In genomic region chr2:236334122-236334876, GRCh38 we compare ENCODE assay signal across 27 cellular contexts.
A peak's percentile ranks its signal among the peaks of the same experiment; 100 is the strongest.
DNase-seq lines count a peak whose midpoint lies in the region; ATAC-seq, FAIRE-seq and TF ChIP-seq lines count a peak whose summit lies in the region.
"Had no signal": no experiment of that assay in that cellular context is flagged by ENCODE, and none has a peak within 500 bp of the region (broad histone marks: within the 10 kb centered on the region; RNA-seq: fewer than 3 reads in every experiment).

No MANE protein-coding gene starts in this region.

- H3K9me3 Mint-ChIP-seq in HFFc6: peaks cover 21% of the 10 kb centered on the region
- H3K9me3 Mint-ChIP-seq in activated naive CD8-positive, alpha-beta T cell treated with anti-CD3 and anti-CD28 coated beads for 36 hours: no peaks in the 10 kb centered on the region
- H3K9me3 Mint-ChIP-seq: activated naive CD4-positive, alpha-beta T cell treated with anti-CD3 and anti-CD28 coated beads, Interleukin-2, amount 50 U/mL, for 72 hours; activated T-helper 1 cell treated with anti-CD3 and anti-CD28 coated beads, Interleukin-12 subunit alpha, Interleukin-12 subunit beta, Interleukin-2, Interleukin-4 antibody, amounts not matched to agents 30 ng/mL and 10 ng/mL and 1 ng/mL, durations not matched to agents 14 hours and 24 hours and 36 hours; T-helper 2 cell treated with Interferon-gamma antibody and Interleukin-4, amounts not matched to agents 5 μg/mL and 100 μg/mL, for 36 hours had no signal

- no peak overlapping the region for H3K27ac Mint-ChIP-seq in HFFc6
- H3K27ac Mint-ChIP-seq in activated naive CD8-positive, alpha-beta T cell treated with anti-CD3 and anti-CD28 coated beads for 36 hours: no peak overlapping the region
- H3K27ac Mint-ChIP-seq: activated naive CD4-positive, alpha-beta T cell treated with anti-CD3 and anti-CD28 coated beads, Interleukin-2, amount 50 U/mL, for 72 hours; activated T-helper 1 cell treated with anti-CD3 and anti-CD28 coated beads, Interleukin-12 subunit alpha, Interleukin-12 subunit beta, Interleukin-2, Interleukin-4 antibody, amounts not matched to agents 30 ng/mL and 10 ng/mL and 1 ng/mL, durations not matched to agents 14 hours and 24 hours and 36 hours; neural progenitor cell; T-helper 2 cell treated with Interferon-gamma antibody and Interleukin-4, amounts not matched to agents 5 μg/mL and 100 μg/mL, for 36 hours had no signal

- DNase-seq in AG08396 (ENCODE audit: low spot score) (peak; percentile 41), esophagus squamous epithelium (lab: John Stamatoyannopoulos, UW) (no peak), right cardiac atrium (peak; percentile 59 to 81 (median 71)), HFFc6 (no peak), RCC 7860 (ENCODE audit: low spot score) (no peak), SHP77 treated with DMSO at 0.1 percent for 48 hours (lab: John Stamatoyannopoulos, UW) (no peak)
- DNase-seq in activated naive CD8-positive, alpha-beta T cell treated with anti-CD3 and anti-CD28 coated beads for 36 hours: no peak
- DNase-seq: cerebellar nuclear complex; effector memory CD4-positive, alpha-beta T cell; GDM1; GM23248; KBM-7; MG63; NCI-H1417; NCI-H446; NCI-H82; stimulated activated CD4-positive, alpha-beta T cell treated with anti-CD3 and anti-CD28 coated beads, Interleukin-2, amount 100 ng/mL, for 24 hours had no signal

- WGBS in esophagus squamous epithelium, 2 donors: 71% methylated on average over 7 to 9 of the region's 10 CpGs
- WGBS in right cardiac atrium: 72% methylated on average over 10 of the region's 10 CpGs

- intact Hi-C loops in esophagus squamous epithelium (cut with DNase I): no loop called here
- intact Hi-C loops in right cardiac atrium (cut with DNase I): no loop called here

- peaks cover 0 to 18% (median 0%) of the 10 kb centered on the region in 3 donors for H3K4me1 ChIP-seq in esophagus squamous epithelium
- no peaks in the 10 kb centered on the region for H3K4me1 ChIP-seq in right cardiac atrium (ENCODE audit: control insufficient read depth, insufficient read depth, low read length)
- H3K4me1 ChIP-seq in skeletal muscle tissue (ENCODE audit: control insufficient read depth in 3 of 3, insufficient read depth in 3 of 3, low read length in 3 of 3): peaks cover 0 to 13% (median 7%) of the 10 kb centered on the region in 3 donors
- H3K4me1 ChIP-seq: prostate gland had no signal

- TF ChIP-seq POLR2A in esophagus squamous epithelium (IDR thresholded peaks at IDR 0.05): no peak

- H3K36me3 ChIP-seq in esophagus squamous epithelium (no peaks in the 10 kb centered on the region), skeletal muscle tissue (ENCODE audit: control insufficient read depth in 3 of 3, insufficient read depth in 3 of 3, low read length in 3 of 3) (no peaks in the 10 kb centered on the region)
- H3K36me3 ChIP-seq: MG63, neural progenitor cell, prostate gland had no signal

- H3K9ac ChIP-seq in skeletal muscle tissue (ENCODE audit: low read depth in 1 of 3, low read length in 3 of 3): no peak overlapping the region
- H3K9ac ChIP-seq: GM23248, neural progenitor cell had no signal

- H3K27ac ChIP-seq in esophagus squamous epithelium (peak overlapping the region; percentile 49 to 88 (median 80)), right cardiac atrium (ENCODE audit: low read length) (no peak overlapping the region), skeletal muscle tissue (ENCODE audit: low read depth, low read length) (peak overlapping the region; percentile 42)
- H3K27ac ChIP-seq: GM23248, neural progenitor cell, prostate gland had no signal

- peak; percentile 25 to 41 for ATAC-seq in right cardiac atrium
- ATAC-seq: activated naive CD4-positive, alpha-beta T cell treated with anti-CD3 and anti-CD28 coated beads, Interleukin-2, amount 50 U/mL, for 72 hours; esophagus mucosa had no signal

- no peaks in the 10 kb centered on the region for H3K36me3 Mint-ChIP-seq in HFFc6 (ENCODE audit: low read depth)
- H3K36me3 Mint-ChIP-seq in activated naive CD8-positive, alpha-beta T cell treated with anti-CD3 and anti-CD28 coated beads for 36 hours: no peaks in the 10 kb centered on the region
- H3K36me3 Mint-ChIP-seq: activated naive CD4-positive, alpha-beta T cell treated with anti-CD3 and anti-CD28 coated beads, Interleukin-2, amount 50 U/mL, for 72 hours; neural progenitor cell had no signal

- no peaks in the 10 kb centered on the region for H3K4me1 Mint-ChIP-seq in HFFc6 (ENCODE audit: low read depth)
- peaks cover 2% of the 10 kb centered on the region for H3K4me1 Mint-ChIP-seq in activated naive CD8-positive, alpha-beta T cell treated with anti-CD3 and anti-CD28 coated beads for 36 hours

- H3K27me3 ChIP-seq in esophagus squamous epithelium (no peaks in the 10 kb centered on the region), right cardiac atrium (ENCODE audit: control insufficient read depth, insufficient read depth) (no peaks in the 10 kb centered on the region), skeletal muscle tissue (ENCODE audit: control insufficient read depth in 3 of 3, insufficient read depth in 3 of 3, low read length in 3 of 3) (no peaks in the 10 kb centered on the region)
- H3K27me3 ChIP-seq: MG63, neural progenitor cell had no signal

- H3K27me3 Mint-ChIP-seq in HFFc6 (ENCODE audit: insufficient read depth): peaks cover 7% of the 10 kb centered on the region
- no peaks in the 10 kb centered on the region for H3K27me3 Mint-ChIP-seq in activated naive CD8-positive, alpha-beta T cell treated with anti-CD3 and anti-CD28 coated beads for 36 hours

- TF ChIP-seq CTCF in esophagus squamous epithelium (IDR thresholded peaks at IDR 0.05) (no peak), HFFc6 (IDR thresholded peaks at IDR 0.05) (no peak)

- H3K4me3 Mint-ChIP-seq in HFFc6: no peak overlapping the region
- no peak overlapping the region for H3K4me3 Mint-ChIP-seq in activated naive CD8-positive, alpha-beta T cell treated with anti-CD3 and anti-CD28 coated beads for 36 hours
- H3K4me3 Mint-ChIP-seq: activated T-helper 1 cell treated with anti-CD3 and anti-CD28 coated beads, Interleukin-12 subunit alpha, Interleukin-12 subunit beta, Interleukin-2, Interleukin-4 antibody, amounts not matched to agents 30 ng/mL and 10 ng/mL and 1 ng/mL, durations not matched to agents 14 hours and 24 hours and 36 hours; neural progenitor cell; T-helper 2 cell treated with Interferon-gamma antibody and Interleukin-4, amounts not matched to agents 5 μg/mL and 100 μg/mL, for 36 hours had no signal

- FAIRE-seq in RCC 7860 (lab: Jason Lieb, UNC): no peak
- FAIRE-seq: GM18507, HTR-8/SVneo had no signal

- H3K9me3 ChIP-seq in esophagus squamous epithelium (no peaks in the 10 kb centered on the region), right cardiac atrium (ENCODE audit: control insufficient read depth, low read length) (no peaks in the 10 kb centered on the region), skeletal muscle tissue (ENCODE audit: control insufficient read depth in 3 of 3, low read length in 3 of 3) (no peaks in the 10 kb centered on the region)
- H3K9me3 ChIP-seq: MG63, prostate gland had no signal

- H3K4me3 ChIP-seq in esophagus squamous epithelium (no peak overlapping the region), right cardiac atrium (ENCODE audit: low read length) (no peak overlapping the region), skeletal muscle tissue (ENCODE audit: low read length in 3 of 3) (no peak overlapping the region)
- H3K4me3 ChIP-seq: GM23248, MG63, neural progenitor cell, prostate gland, smooth muscle cell had no signal

Comparison
In these comparisons a context has a peak if more than half of its experiments do, and no peak if none do; other contexts are left out.
1. DNase-seq: peak in AG08396 (single experiment) and right cardiac atrium (3 of 3); none in esophagus squamous epithelium (single experiment), HFFc6 (single experiment), RCC 7860 (single experiment), SHP77 treated with DMSO at 0.1 percent for 48 hours (single experiment) and activated naive CD8-positive, alpha-beta T cell treated with anti-CD3 and anti-CD28 coated beads for 36 hours (single experiment).